In the genomic region with DNA sequence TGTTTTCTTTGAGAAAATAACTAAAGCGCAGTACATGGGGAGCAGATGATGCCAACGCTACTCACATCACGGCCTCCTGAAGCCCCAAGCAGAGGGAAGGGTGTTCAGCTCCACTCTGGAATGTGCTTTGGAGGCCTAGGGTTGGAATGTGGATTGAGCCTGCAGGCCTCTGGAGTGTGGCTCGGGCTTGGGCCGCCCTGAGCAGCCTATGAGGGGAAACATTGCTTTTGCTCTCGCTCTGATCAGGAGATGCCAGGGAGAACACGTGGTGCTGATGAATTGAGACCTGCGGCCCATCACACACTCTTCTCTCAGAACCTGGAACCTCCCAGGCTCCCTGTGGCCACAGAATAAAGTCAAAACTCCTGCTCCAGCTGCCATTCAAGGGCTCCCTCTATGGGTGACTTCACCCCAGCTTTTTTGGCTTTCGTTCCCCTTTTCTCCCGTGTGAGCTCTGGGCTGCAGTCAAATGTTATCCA, we compare ENCODE assay signal across 9 cellular contexts. TPM values are rescaled to one million over a fixed set of nuclear protein-coding genes. Genes with fewer than 3 reads are reported as not detected.
A peak's percentile ranks its signal among the peaks of the same experiment; 100 is the strongest.
DNase-seq lines count a peak whose midpoint lies in the region; ATAC-seq and TF ChIP-seq lines count a peak whose summit lies in the region.
"Had no signal": no experiment of that assay in that cellular context is flagged by ENCODE, and none has a peak within 500 bp of the region (broad histone marks: within the 10 kb centered on the region; RNA-seq: fewer than 3 reads in every experiment).

No MANE protein-coding gene starts in this region.

- WGBS in aorta, 2 donors, result 31% methylated on average over 10 of the region's 10 CpGs

- H3K27ac Mint-ChIP-seq in CD8-positive, alpha-beta T cell, result no peak overlapping the region

- H3K27ac ChIP-seq in ascending aorta (peak overlapping the region; percentile 53 to 62), aorta (ENCODE audit: low read depth in 1 of 2, low read length in 2 of 2) (peak overlapping the region in 1 of 2 donors; percentile 61)
- H3K27ac ChIP-seq in CD8-positive, alpha-beta T cell (ENCODE audit: low read depth, low read length), result no peak overlapping the region
- H3K27ac ChIP-seq: adrenal gland had no signal

- H3K36me3 Mint-ChIP-seq in CD8-positive, alpha-beta T cell, result no peaks in the 10 kb centered on the region

- H3K4me3 ChIP-seq in ascending aorta (no peak overlapping the region), aorta (ENCODE audit: low read length in 2 of 2) (no peak overlapping the region)
- no peak overlapping the region for H3K4me3 ChIP-seq in CD8-positive, alpha-beta T cell (ENCODE audit: low read depth, low read length)
- H3K4me3 ChIP-seq: adrenal gland had no signal

- peak; percentile 34 for ATAC-seq in aorta (ENCODE audit: low FRiP score)
- no peak for ATAC-seq in HG02973 (IDR thresholded peaks at IDR 0.05; ENCODE audit: unreplicated experiment)
- no peak for ATAC-seq in CD8-positive, alpha-beta T cell

- DNase-seq in AG20443 (ENCODE audit: low spot score) (peak; percentile 71), HT1080 (ENCODE audit: low read depth) (peak; percentile 14), ascending aorta (ENCODE audit: low spot score in 2 of 2) (peak in 1 of 2 donors; percentile 63), iris pigment epithelial cell (ENCODE audit: low read depth) (peak; percentile 28), aorta (peak in 1 of 2 donors; percentile 62), NCI-H1092 treated with DMSO at 0.1 percent for 48 hours (lab: John Stamatoyannopoulos, UW) (no peak)
- DNase-seq in CD8-positive, alpha-beta T cell, result no peak

- peaks cover 15% of the 10 kb centered on the region for H3K4me1 Mint-ChIP-seq in CD8-positive, alpha-beta T cell (ENCODE audit: low read depth)

- H3K27me3 ChIP-seq in ascending aorta, result no peaks in the 10 kb centered on the region
- H3K27me3 ChIP-seq in aorta (ENCODE audit: control insufficient read depth in 1 of 2, insufficient read depth in 2 of 2, low read length in 1 of 2), result no peaks in the 10 kb centered on the region
- H3K27me3 ChIP-seq in CD8-positive, alpha-beta T cell (ENCODE audit: insufficient read depth, low read length), result no peaks in the 10 kb centered on the region
- H3K27me3 ChIP-seq: adrenal gland had no signal

- TF ChIP-seq CTCF in ascending aorta (IDR thresholded peaks at IDR 0.05), result peak in 2 of 3 experiments; percentile 37 to 68
- no peak for TF ChIP-seq CTCF in CD8-positive, alpha-beta T cell (IDR thresholded peaks at IDR 0.05)

- CTCF ChIA-PET in CD8-positive, alpha-beta T cell (lab: Charles Lee), result interaction anchor here (0.7 to 1.6 kb wide), 4 partner anchors 12 to 423 kb away, joined by 3 to 7 read pairs (median 4); no protein-coding TSS in a partner anchor

- POLR2A ChIA-PET in CD8-positive, alpha-beta T cell (lab: Charles Lee), result no interaction called here

- no peaks in the 10 kb centered on the region for H3K9me3 ChIP-seq in ascending aorta
- H3K9me3 ChIP-seq in aorta (ENCODE audit: control insufficient read depth, low read length), result no peaks in the 10 kb centered on the region
- no peaks in the 10 kb centered on the region for H3K9me3 ChIP-seq in CD8-positive, alpha-beta T cell (ENCODE audit: low read length)
- H3K9me3 ChIP-seq: adrenal gland had no signal

- no peak overlapping the region for H3K4me3 Mint-ChIP-seq in CD8-positive, alpha-beta T cell

- H3K4me1 ChIP-seq in ascending aorta (peaks cover 10 to 31% of the 10 kb centered on the region in 2 donors), aorta (ENCODE audit: control insufficient read depth in 1 of 2, insufficient read depth in 2 of 2, low read length in 2 of 2) (peaks cover 6 to 8% of the 10 kb centered on the region in 2 donors)
- peaks cover 12% of the 10 kb centered on the region for H3K4me1 ChIP-seq in CD8-positive, alpha-beta T cell (ENCODE audit: insufficient read depth, low read length)
- H3K4me1 ChIP-seq: adrenal gland had no signal

- no peaks in the 10 kb centered on the region for H3K36me3 ChIP-seq in ascending aorta
- H3K36me3 ChIP-seq in aorta (ENCODE audit: control insufficient read depth in 1 of 2, insufficient read depth in 2 of 2, low read length in 1 of 2), result no peaks in the 10 kb centered on the region
- no peaks in the 10 kb centered on the region for H3K36me3 ChIP-seq in CD8-positive, alpha-beta T cell (ENCODE audit: insufficient read depth, low read length)
- H3K36me3 ChIP-seq: adrenal gland had no signal

- intact Hi-C loops in ascending aorta (cut with DNase I) (loop anchor here (1.0 to 5.0 kb wide), 3 partner anchors 49 to 247 kb away; a partner anchor contains a TSS), aorta (cut with DNase I) (loop anchor here (5.0 to 10.0 kb wide), 4 partner anchors 65 to 247 kb away; a partner anchor contains a TSS)
- intact Hi-C loops in CD8-positive, alpha-beta T cell (cut with DNase I, micrococcal nuclease), result no loop called here

- no peaks in the 10 kb centered on the region for H3K9me3 Mint-ChIP-seq in CD8-positive, alpha-beta T cell

- H3K27me3 Mint-ChIP-seq in CD8-positive, alpha-beta T cell (ENCODE audit: low read depth), result no peaks in the 10 kb centered on the region

RNA-seq across cellular contexts. Expression of a gene that starts 23.3 kb away (rescaled TPM):
- not detected in 2 replicates for total RNA-seq in HT1080 (2014; rRNA removed; shearing (Covaris generic))
- polyA plus RNA-seq in HT1080 (2015; cell fraction: cytosol; rRNA removed), result 0.10 and 0.17 TPM in 2 replicates
- polyA plus RNA-seq in HT1080 (2015; cell fraction: nucleus; rRNA removed), result 0.43 TPM in 1 of 2 replicates, not detected in the other
- total RNA-seq in ascending aorta, result 2.1 TPM
- total RNA-seq in aorta, result 1 to 10 TPM; 1.3 to 2.5 TPM
- 1 to 10 TPM; 1.2 to 3.1 TPM for polyA plus RNA-seq in aorta
- under 1 TPM in 1 of 2 experiments, not detected in 1; 0.44 TPM for total RNA-seq in CD8-positive, alpha-beta T cell

RNA-seq across cellular contexts. Expression of a gene that starts 47.2 kb away (rescaled TPM):
- not detected in 2 replicates for total RNA-seq in HT1080 (2014; rRNA removed; shearing (Covaris generic))
- not detected in 2 replicates for polyA plus RNA-seq in HT1080 (2015; cell fraction: cytosol; rRNA removed)
- polyA plus RNA-seq in HT1080 (2015; cell fraction: nucleus; rRNA removed), result not detected in 2 replicates
- total RNA-seq in ascending aorta (not detected), aorta (not detected)
- 1 to 10 TPM; 1.4 to 1.5 TPM for polyA plus RNA-seq in aorta
- total RNA-seq in CD8-positive, alpha-beta T cell, result not detected

RNA-seq across cellular contexts. Expression of a gene that starts 54.5 kb away (rescaled TPM):
- 116 and 132 TPM in 2 replicates for total RNA-seq in HT1080 (2014; rRNA removed; shearing (Covaris generic))
- polyA plus RNA-seq in HT1080 (2015; cell fraction: cytosol; rRNA removed), result 215 and 230 TPM in 2 replicates
- polyA plus RNA-seq in HT1080 (2015; cell fraction: nucleus; rRNA removed), result 77.6 and 105 TPM in 2 replicates
- total RNA-seq in ascending aorta, result 109 TPM
- 10 to 100 TPM; 61.4 to 84.9 TPM for total RNA-seq in aorta
- polyA plus RNA-seq in aorta, result 100 to 1,000 TPM; 175 to 337 TPM
- 10 to 100 TPM; 10.9 to 11.8 TPM for total RNA-seq in CD8-positive, alpha-beta T cell

RNA-seq across cellular contexts. Expression of a gene that starts 59.5 kb away (rescaled TPM):
- total RNA-seq in HT1080 (2014; rRNA removed; shearing (Covaris generic)), result not detected in 2 replicates
- 0.07 and 0.13 TPM in 2 replicates for polyA plus RNA-seq in HT1080 (2015; cell fraction: cytosol; rRNA removed)
- polyA plus RNA-seq in HT1080 (2015; cell fraction: nucleus; rRNA removed), result 0.07 and 0.17 TPM in 2 replicates
- total RNA-seq in ascending aorta (24.5 TPM), aorta (1 to 10 TPM; 3.1 to 7.8 TPM)
- polyA plus RNA-seq in aorta, result under 1 TPM in 1 of 2 donors, not detected in 1; 0.26 TPM
- total RNA-seq in CD8-positive, alpha-beta T cell, result under 1 TPM in 1 of 2 experiments, not detected in 1; 0.44 TPM

Comparison
In these comparisons a context has a peak if more than half of its experiments do, and no peak if none do; other contexts are left out.
1. DNase-seq: peak in AG20443 (single experiment), HT1080 (single experiment) and iris pigment epithelial cell (single experiment); none in CD8-positive, alpha-beta T cell (0 of 7) and NCI-H1092 treated with DMSO at 0.1 percent for 48 hours (single experiment).
2. intact Hi-C loops: an anchor here in ascending aorta (1.0 to 5.0 kb wide) and aorta (5.0 to 10.0 kb wide); none called in CD8-positive, alpha-beta T cell.